ENCODE assay signal across 18 cellular contexts in genomic region chr12:2586159-2587035, GRCh38.
DNase-seq lines count a peak whose midpoint lies in the region; ATAC-seq lines count a peak whose summit lies in the region.
"Had no signal": no experiment of that assay in that cellular context is flagged by ENCODE, and none has a peak within 500 bp of the region (broad histone marks: within the 10 kb centered on the region; RNA-seq: fewer than 3 reads in every experiment).

No MANE protein-coding gene starts in this region.

- H3K4me3 ChIP-seq in H7 (ENCODE audit: insufficient read depth, low read depth, low read length), result no peak overlapping the region
- H3K4me3 ChIP-seq: lower lobe of right lung, right atrium auricular region, testis had no signal

- H3K27me3 ChIP-seq in H7 (ENCODE audit: control insufficient read depth, insufficient read depth, low read length), result peaks cover 12% of the 10 kb centered on the region
- H3K27me3 ChIP-seq: right atrium auricular region, testis had no signal

- no peak for ATAC-seq in GM18867 (IDR thresholded peaks at IDR 0.05; ENCODE audit: unreplicated experiment)
- ATAC-seq in GM18502 (IDR thresholded peaks at IDR 0.05; ENCODE audit: poor library complexity, unreplicated experiment), result no peak
- ATAC-seq: lower lobe of right lung had no signal

- peak; percentile 34 for DNase-seq in AG08396 (ENCODE audit: low spot score)
- DNase-seq in H7, result peak; percentile 81
- peak; percentile 87 for DNase-seq in NCI-H524 treated with DMSO at 0.1 percent for 48 hours (lab: John Stamatoyannopoulos, UW)
- peak; percentile 60 for DNase-seq in iPS-NIHi11 (ENCODE audit: low spot score)
- DNase-seq in activated gamma-delta T cell (lab: John Stamatoyannopoulos, UW), result no peak
- DNase-seq in NK-92 (lab: John Stamatoyannopoulos, UW; ENCODE audit: unreplicated experiment), result no peak
- DNase-seq: activated CD8-positive, alpha-beta memory T cell treated with anti-CD3 and anti-CD28 coated beads, Interleukin-2, amount 50 U/mL, for 48 hours; activated naive CD4-positive, alpha-beta T cell treated with anti-CD3 and anti-CD28 coated beads, Interleukin-2, amount 50 U/mL, for 16 hours; effector CD8-positive, alpha-beta T cell; GOT3; lower lobe of right lung; NCI-H526; nephron progenitor cell; stimulated activated CD4-positive, alpha-beta T cell treated with anti-CD3 and anti-CD28 coated beads, Interleukin-1b, Interleukin-23, amount 100 ng/mL, for 48 hours; testis had no signal

- no peaks in the 10 kb centered on the region for H3K36me3 ChIP-seq in H7 (replicated peaks; ENCODE audit: control insufficient read depth, insufficient read depth, low read length)

Comparison
In these comparisons a context has a peak if more than half of its experiments do, and no peak if none do; other contexts are left out.
1. DNase-seq: peak in AG08396 (single experiment), H7 (single experiment), NCI-H524 treated with DMSO at 0.1 percent for 48 hours (single experiment) and iPS-NIHi11 (single experiment); none in activated gamma-delta T cell (single experiment) and NK-92 (single experiment).